Comparison of ENCODE assay signal across 10 cellular contexts in genomic region chr11:71454470-71455113, GRCh38. TPM values are rescaled to one million over a fixed set of nuclear protein-coding genes. Genes with fewer than 3 reads are reported as not detected.
DNase-seq lines count a peak whose midpoint lies in the region; ATAC-seq and TF ChIP-seq lines count a peak whose summit lies in the region.
"Had no signal": no experiment of that assay in that cellular context is flagged by ENCODE, and none has a peak within 500 bp of the region (broad histone marks: within the 10 kb centered on the region; RNA-seq: fewer than 3 reads in every experiment).

No MANE protein-coding gene starts in this region.

- no peaks in the 10 kb centered on the region for H3K9me3 Mint-ChIP-seq in activated CD4-positive, alpha-beta T cell treated with anti-CD3 and anti-CD28 coated beads for 36 hours (ENCODE audit: low read depth)
- H3K9me3 Mint-ChIP-seq in chondrocyte (ENCODE audit: low read depth), result no peaks in the 10 kb centered on the region

- peak overlapping the region; percentile 94 for H3K4me3 Mint-ChIP-seq in activated CD4-positive, alpha-beta T cell treated with anti-CD3 and anti-CD28 coated beads for 36 hours
- H3K4me3 Mint-ChIP-seq in chondrocyte (ENCODE audit: unreplicated experiment), result peak overlapping the region; percentile 89

- no peak overlapping the region for H3K27ac ChIP-seq in PC-9
- H3K27ac ChIP-seq in sigmoid colon, result no peak overlapping the region
- H3K27ac ChIP-seq: thyroid gland, WERI-Rb-1 had no signal

- TF ChIP-seq CTCF in PC-9 (conservative IDR thresholded peaks at IDR 0.05), result peak; percentile 50; the same call in 1 of the 2 replicates
- TF ChIP-seq CTCF in chondrocyte (IDR thresholded peaks at IDR 0.05), result no peak
- no peak for TF ChIP-seq CTCF in sigmoid colon (IDR thresholded peaks at IDR 0.05)
- TF ChIP-seq CTCF in lower leg skin (IDR thresholded peaks at IDR 0.05), result no peak

- peaks cover 14% of the 10 kb centered on the region; the same call in 1 of the 2 replicates for H4K20me1 ChIP-seq in PC-9 (ENCODE audit: insufficient read depth)

- H3K36me3 Mint-ChIP-seq in activated CD4-positive, alpha-beta T cell treated with anti-CD3 and anti-CD28 coated beads for 36 hours (ENCODE audit: low read depth), result peaks cover 43% of the 10 kb centered on the region
- peaks cover 15% of the 10 kb centered on the region for H3K36me3 Mint-ChIP-seq in chondrocyte (ENCODE audit: low read depth)

- TF ChIP-seq POLR2A in sigmoid colon (IDR thresholded peaks at IDR 0.05) (no peak), lower leg skin (IDR thresholded peaks at IDR 0.05) (no peak)

- POLR2A ChIA-PET in activated CD4-positive, alpha-beta T cell treated with anti-CD3 and anti-CD28 coated beads for 36 hours (lab: Charles Lee), result no interaction called here
- POLR2A ChIA-PET in PC-9 (lab: Charles Lee; ENCODE audit: unreplicated experiment), result no interaction called here

- intact Hi-C loops in activated CD4-positive, alpha-beta T cell treated with anti-CD3 and anti-CD28 coated beads for 36 hours (cut with DNase I, micrococcal nuclease), result loop anchor here (5.0 to 10.0 kb wide), 2 partner anchors 333 to 1060 kb away; partner anchors contain the start of gene CTTN (in 1 of the 2)
- intact Hi-C loops in PC-9 (cut with micrococcal nuclease; ENCODE audit: unreplicated experiment) (loop anchor here (10.0 kb wide), 1 partner anchor 130 kb away; the partner anchor contains the start of gene KRTAP5-11), sigmoid colon (cut with DNase I) (loop anchor here (5.0 kb wide), 1 partner anchor 333 kb away; no protein-coding TSS in a partner anchor), lower leg skin (cut with DNase I; ENCODE audit: low total_unique reads) (loop anchor here (10.0 kb wide), 1 partner anchor 640 kb away; no protein-coding TSS in a partner anchor)

- no peaks in the 10 kb centered on the region for H3K9me2 ChIP-seq in PC-9 (ENCODE audit: insufficient read depth)

- ATAC-seq in activated CD4-positive, alpha-beta T cell treated with anti-CD3 and anti-CD28 coated beads for 36 hours, result no peak
- ATAC-seq in GM18520 (IDR thresholded peaks at IDR 0.05; ENCODE audit: unreplicated experiment) (no peak), GM18870 (IDR thresholded peaks at IDR 0.05; ENCODE audit: unreplicated experiment) (no peak)

- CTCF ChIA-PET in activated CD4-positive, alpha-beta T cell treated with anti-CD3 and anti-CD28 coated beads for 36 hours (lab: Charles Lee), result no interaction called here
- CTCF ChIA-PET in PC-9 (lab: Charles Lee), result no interaction called here

- no TSS peak for BruUV-seq in PC-9 (replicated peaks; lab: Mats Ljungman, UMichigan)

- peaks cover 36% of the 10 kb centered on the region for H3K4me1 Mint-ChIP-seq in activated CD4-positive, alpha-beta T cell treated with anti-CD3 and anti-CD28 coated beads for 36 hours
- peaks cover 30% of the 10 kb centered on the region for H3K4me1 Mint-ChIP-seq in chondrocyte (ENCODE audit: low read depth)

- H3K27me3 ChIP-seq in PC-9 (ENCODE audit: insufficient read depth, low read depth) (no peaks in the 10 kb centered on the region), sigmoid colon (no peaks in the 10 kb centered on the region)
- H3K27me3 ChIP-seq: thyroid gland had no signal

- TF ChIP-seq EP300 in sigmoid colon (IDR thresholded peaks at IDR 0.05), result no peak

- no peaks in the 10 kb centered on the region for H3K27me3 Mint-ChIP-seq in activated CD4-positive, alpha-beta T cell treated with anti-CD3 and anti-CD28 coated beads for 36 hours
- no peaks in the 10 kb centered on the region for H3K27me3 Mint-ChIP-seq in chondrocyte (ENCODE audit: low read depth)

- no peak overlapping the region for H2AFZ ChIP-seq in PC-9

- H3F3A ChIP-seq in PC-9 (ENCODE audit: insufficient read depth, low read depth), result peaks cover 14% of the 10 kb centered on the region; the same call in 1 of the 2 replicates

- H3K9me3 ChIP-seq in PC-9 (ENCODE audit: insufficient read depth, low read depth), result no peaks in the 10 kb centered on the region
- no peaks in the 10 kb centered on the region for H3K9me3 ChIP-seq in sigmoid colon
- H3K9me3 ChIP-seq: thyroid gland had no signal

- H3K79me2 ChIP-seq in PC-9 (ENCODE audit: low read depth), result peaks cover 32% of the 10 kb centered on the region

- DNase-seq in activated CD4-positive, alpha-beta T cell treated with anti-CD3 and anti-CD28 coated beads for 36 hours, result peak; percentile 22
- DNase-seq in activated CD4-positive, alpha-beta T cell treated with anti-CD3 and anti-CD28 coated beads for 48 hours, result no peak
- DNase-seq in PC-9, result peak; percentile 44 to 45
- no peak for DNase-seq in chondrocyte (ENCODE audit: low spot score)
- peak; percentile 46 for DNase-seq in sigmoid colon
- DNase-seq in lower leg skin (ENCODE audit: low spot score in 2 of 2), result no peak
- DNase-seq: WERI-Rb-1 had no signal

- H3K36me3 ChIP-seq in PC-9 (ENCODE audit: low read depth), result 0 out of 2 replicates have a peak, but pooled peaks cover 5% of the 10 kb centered on the region
- peaks cover 9 to 47% (median 29%) of the 10 kb centered on the region in 4 donors for H3K36me3 ChIP-seq in sigmoid colon

- no peak overlapping the region for H3K27ac Mint-ChIP-seq in activated CD4-positive, alpha-beta T cell treated with anti-CD3 and anti-CD28 coated beads for 36 hours
- H3K27ac Mint-ChIP-seq in chondrocyte (ENCODE audit: unreplicated experiment), result no peak overlapping the region

- 19 to 51% methylated on average over 7 of the region's 7 CpGs for WGBS in sigmoid colon, 2 donors
- 63 to 67% methylated on average over 7 of the region's 7 CpGs for WGBS in lower leg skin, 2 donors

- peak overlapping the region; percentile 83 for H3K4me2 ChIP-seq in PC-9

- H3K4me3 ChIP-seq in PC-9 (peak overlapping the region; percentile 96; the same call in 1 of the 2 replicates), sigmoid colon (no peak overlapping the region), lower leg skin (ENCODE audit: low read depth, poor library complexity, severe bottlenecking) (no peak overlapping the region)

- H3K4me1 ChIP-seq in PC-9 (replicated peaks; ENCODE audit: insufficient read depth) (peaks cover 34% of the 10 kb centered on the region), sigmoid colon (peaks cover 0 to 27% (median 17%) of the 10 kb centered on the region in 4 donors)

RNA-seq across cellular contexts. Expression of gene NADSYN1, which starts 1.6 kb away (rescaled TPM):
- 10 to 100 TPM; 79.4 to 88.8 TPM for total RNA-seq in activated CD4-positive, alpha-beta T cell treated with anti-CD3 and anti-CD28 coated beads for 36 hours
- total RNA-seq in PC-9 (2021), result 118 and 120 TPM in 2 replicates
- 38.8 to 47.5 TPM (median 41.4 TPM) in 3 replicates for total RNA-seq in chondrocyte
- total RNA-seq in sigmoid colon, result 10 to 100 TPM; 24.6 to 72.0 (median 38.3) TPM
- polyA plus RNA-seq in sigmoid colon, result 100 to 1,000 TPM in 1 of 3 donors, 10 to 100 TPM in 2; 31.8 to 136 (median 42.5) TPM
- total RNA-seq in lower leg skin, result 10 to 100 TPM; 41.2 to 67.2 (median 59.8) TPM

RNA-seq across cellular contexts. Expression of gene DHCR7, which starts 6.4 kb away (rescaled TPM):
- total RNA-seq in activated CD4-positive, alpha-beta T cell treated with anti-CD3 and anti-CD28 coated beads for 36 hours, result 10 to 100 TPM; 57.3 to 64.0 TPM
- total RNA-seq in PC-9 (2021) (118 and 311 TPM in 2 replicates), chondrocyte (44.4 to 58.7 TPM (median 57.5 TPM) in 3 replicates), sigmoid colon (1 to 10 TPM; 4.1 to 7.5 (median 5.3) TPM), lower leg skin (100 to 1,000 TPM in 2 of 4 donors, 10 to 100 TPM in 2; 45.2 to 142 (median 89.0) TPM)
- 10 to 100 TPM in 1 of 3 donors, 1 to 10 TPM in 2; 2.4 to 54.2 (median 8.8) TPM for polyA plus RNA-seq in sigmoid colon

Comparison
In these comparisons a context has a peak if more than half of its experiments do, and no peak if none do; other contexts are left out.
1. DNase-seq: peak in activated CD4-positive, alpha-beta T cell treated with anti-CD3 and anti-CD28 coated beads for 36 hours (single experiment), PC-9 (2 of 2) and sigmoid colon (single experiment); none in activated CD4-positive, alpha-beta T cell treated with anti-CD3 and anti-CD28 coated beads for 48 hours (single experiment), chondrocyte (single experiment) and lower leg skin (0 of 2).